In genomic region chrX:16719334-16720084, GRCh38 we compare ENCODE assay signal across 8 cellular contexts. TPM values are rescaled to one million over a fixed set of nuclear protein-coding genes. Genes with fewer than 3 reads are reported as not detected.
DNase-seq lines count a peak whose midpoint lies in the region; ATAC-seq, FAIRE-seq and TF ChIP-seq lines count a peak whose summit lies in the region.

Gene SYAP1, plus strand, starts transcription at chrX:16719612. Its CDS starts 113 bp downstream, at chrX:16719725.

- H3K4me1 ChIP-seq in right atrium auricular region (peaks cover 0 to 19% of the 10 kb centered on the region in 2 donors), psoas muscle (peaks cover 13% of the 10 kb centered on the region)

- peak; percentile 79 for DNase-seq in NCI-H187 treated with DMSO at 0.1 percent for 48 hours (lab: John Stamatoyannopoulos, UW)
- peak; percentile 29 to 98 (median 90) for DNase-seq in anterior cingulate cortex (lab: John Stamatoyannopoulos, UW)
- DNase-seq in right atrium auricular region (ENCODE audit: low spot score), result peak; percentile 99
- peak; percentile 97 to 99 for DNase-seq in psoas muscle
- peak; percentile 73 for DNase-seq in urothelium cell line (ENCODE audit: low spot score)

- ATAC-seq in GM18499 (IDR thresholded peaks at IDR 0.05; ENCODE audit: insufficient read depth, unreplicated experiment) (peak; percentile 91), HG02943 (IDR thresholded peaks at IDR 0.05; ENCODE audit: low read depth, unreplicated experiment) (peak; percentile 97), psoas muscle (peak; percentile 95 to 97 (median 97))

- TF ChIP-seq CTCF in right atrium auricular region (IDR thresholded peaks at IDR 0.05), result no peak
- TF ChIP-seq CTCF in psoas muscle (IDR thresholded peaks at IDR 0.05), result no peak

- WGBS in psoas muscle, 3 donors, result 0 to 1% (median 1%) methylated on average over 21 to 54 of the region's 54 CpGs

- H3K27me3 ChIP-seq in right atrium auricular region, result no peaks in the 10 kb centered on the region
- peaks cover 0 to under 1% (median 0%) of the 10 kb centered on the region in 3 donors for H3K27me3 ChIP-seq in psoas muscle (ENCODE audit: insufficient read depth in 3 of 3, low read length in 2 of 3)

- FAIRE-seq in urothelium cell line (lab: Jason Lieb, UNC), result no peak

- H3K4me3 ChIP-seq in right atrium auricular region (peak within 1 kb of the TSS; percentile 77 to 83), psoas muscle (peak within 1 kb of the TSS; percentile 75)

- peak within 1 kb of the TSS; percentile 90 to 92 for H3K27ac ChIP-seq in right atrium auricular region
- peak within 1 kb of the TSS; percentile 91 for H3K27ac ChIP-seq in psoas muscle

- H3K36me3 ChIP-seq in right atrium auricular region, result no peaks in the 10 kb centered on the region
- H3K36me3 ChIP-seq in psoas muscle (ENCODE audit: insufficient read depth in 1 of 2, low read depth in 1 of 2), result no peaks in the 10 kb centered on the region

- no peaks in the 10 kb centered on the region for H3K9me3 ChIP-seq in right atrium auricular region
- H3K9me3 ChIP-seq in psoas muscle, result no peaks in the 10 kb centered on the region

- intact Hi-C loops in T-helper 2 cell treated with Interferon-gamma antibody and Interleukin-4, amounts not matched to agents 100 ng/mL and 5 ng/mL, for 36 hours (cut with micrococcal nuclease), result loop anchor here (1.0 to 10.0 kb wide), 5 partner anchors 67 to 1385 kb away; partner anchors contain the start of genes AP1S2, PIGA, RBBP7 and TXLNG
- intact Hi-C loops in psoas muscle (cut with DNase I), result loop anchor here (5.0 to 10.0 kb wide), 4 partner anchors 65 to 865 kb away; partner anchors contain the start of genes TXLNG (in 2 of the 2) and AP1S2 (in 1 of the 2)

RNA-seq across cellular contexts. Expression of gene SYAP1, which starts in this region (rescaled TPM):
- total RNA-seq in T-helper 2 cell treated with Interferon-gamma antibody and Interleukin-4, amounts not matched to agents 100 ng/mL and 5 ng/mL, for 36 hours, result 17.0 and 17.2 TPM in 2 replicates
- total RNA-seq in right atrium auricular region (10 to 100 TPM; 16.9 to 17.6 TPM), psoas muscle (10 to 100 TPM; 13.7 to 29.4 (median 20.0) TPM)
- 10 to 100 TPM; 10.9 to 14.9 (median 13.6) TPM for polyA plus RNA-seq in psoas muscle

Comparison
In these comparisons a context has a peak if more than half of its experiments do, and no peak if none do; other contexts are left out.
1. Peak in every context shown above with its lines: DNase-seq, ATAC-seq, H3K4me3 ChIP-seq and H3K27ac ChIP-seq.